15 cellular contexts compared by ENCODE assay signal in genomic region chr18:48815581-48816324, GRCh38.
DNase-seq lines count a peak whose midpoint lies in the region; ATAC-seq and TF ChIP-seq lines count a peak whose summit lies in the region.
"Had no signal": no experiment of that assay in that cellular context is flagged by ENCODE, and none has a peak within 500 bp of the region (broad histone marks: within the 10 kb centered on the region; RNA-seq: fewer than 3 reads in every experiment).

No MANE protein-coding gene starts in this region.

- H3K27me3 ChIP-seq in SK-N-SH (ENCODE audit: insufficient read depth), result no peaks in the 10 kb centered on the region
- H3K27me3 ChIP-seq: tibial nerve had no signal

- no peak overlapping the region for H3K9ac ChIP-seq in SK-N-SH

- peaks cover 33% of the 10 kb centered on the region for H3K4me1 Mint-ChIP-seq in HFFc6 (ENCODE audit: low read depth)
- peaks cover 60% of the 10 kb centered on the region for H3K4me1 Mint-ChIP-seq in activated naive CD8-positive, alpha-beta T cell treated with anti-CD3 and anti-CD28 coated beads, Interleukin-2, amount 50 U/mL, for 24 hours
- H3K4me1 Mint-ChIP-seq in natural killer cell treated with Interleukin-12 subunit alpha and Interleukin-12 subunit beta and Interleukin-15 and Interleukin-18, amount 100 ng/mL, for 72 hours (ENCODE audit: low read depth in 2 of 2), result peaks cover 68 to 80% of the 10 kb centered on the region in 2 donors

- no peaks in the 10 kb centered on the region for H3K9me3 ChIP-seq in SK-N-SH
- H3K9me3 ChIP-seq: prostate gland, tibial nerve had no signal

- peaks cover 12% of the 10 kb centered on the region for H3K27me3 Mint-ChIP-seq in HFFc6 (ENCODE audit: insufficient read depth)
- no peaks in the 10 kb centered on the region for H3K27me3 Mint-ChIP-seq in activated naive CD8-positive, alpha-beta T cell treated with anti-CD3 and anti-CD28 coated beads, Interleukin-2, amount 50 U/mL, for 24 hours
- no peaks in the 10 kb centered on the region for H3K27me3 Mint-ChIP-seq in natural killer cell treated with Interleukin-12 subunit alpha and Interleukin-12 subunit beta and Interleukin-15 and Interleukin-18, amount 100 ng/mL, for 72 hours

- POLR2A ChIA-PET in SK-N-SH (lab: Yijun Ruan, JAX), result no interaction called here

- H2AFZ ChIP-seq in SK-N-SH (ENCODE audit: low read depth), result no peak overlapping the region

- TF ChIP-seq RAD21 in SK-N-SH (IDR thresholded peaks at IDR 0.05; ENCODE audit: low read length), result no peak

- TF ChIP-seq CTCF in HFFc6 (IDR thresholded peaks at IDR 0.05) (no peak), SK-N-SH (IDR thresholded peaks at IDR 0.05) (no peak)

- CTCF ChIA-PET in SK-N-SH (lab: Yijun Ruan, JAX), result interaction anchor here (0.6 to 1.5 kb wide), 2 partner anchors 11 to 20 kb away, joined by 3 read pairs; no protein-coding TSS in a partner anchor

- ATAC-seq in activated naive CD8-positive, alpha-beta T cell treated with anti-CD3 and anti-CD28 coated beads, Interleukin-2, amount 50 U/mL, for 24 hours, result peak; percentile 34
- peak in 1 of 2 donors; percentile 43 for ATAC-seq in natural killer cell treated with Interleukin-12 subunit alpha and Interleukin-12 subunit beta and Interleukin-15 and Interleukin-18, amount 100 ng/mL, for 72 hours

- H4K20me1 ChIP-seq in SK-N-SH (ENCODE audit: insufficient read depth), result no peaks in the 10 kb centered on the region

- 78% methylated on average over 5 of the region's 5 CpGs for WGBS in SK-N-SH (ENCODE audit: low lambda C conversion rate)

- H3K27ac ChIP-seq in SK-N-SH (ENCODE audit: low read depth in 2 of 2, low read length in 1 of 2), result peak overlapping the region in 1 of 2 experiments; percentile 40; a peak in 2 of 4 replicates
- H3K27ac ChIP-seq: prostate gland, tibial nerve, VCaP had no signal

- no peak for TF ChIP-seq EP300 in SK-N-SH (IDR thresholded peaks at IDR 0.05; ENCODE audit: borderline replicate concordance in 1 of 2, low read depth in 1 of 2, low read length in 1 of 2)

- peaks cover 22% of the 10 kb centered on the region for H3K79me2 ChIP-seq in SK-N-SH (ENCODE audit: insufficient read depth)

- peaks cover 54% of the 10 kb centered on the region for H3K36me3 Mint-ChIP-seq in HFFc6 (ENCODE audit: low read depth)
- H3K36me3 Mint-ChIP-seq in activated naive CD8-positive, alpha-beta T cell treated with anti-CD3 and anti-CD28 coated beads, Interleukin-2, amount 50 U/mL, for 24 hours (ENCODE audit: low read depth), result peaks cover 5% of the 10 kb centered on the region
- no peaks in the 10 kb centered on the region for H3K36me3 Mint-ChIP-seq in natural killer cell treated with Interleukin-12 subunit alpha and Interleukin-12 subunit beta and Interleukin-15 and Interleukin-18, amount 100 ng/mL, for 72 hours

- H3F3A ChIP-seq in SK-N-SH (replicated peaks; ENCODE audit: insufficient read depth), result peaks cover 16% of the 10 kb centered on the region

- H3K27ac Mint-ChIP-seq in HFFc6, result peak overlapping the region; percentile 73
- H3K27ac Mint-ChIP-seq in activated naive CD8-positive, alpha-beta T cell treated with anti-CD3 and anti-CD28 coated beads, Interleukin-2, amount 50 U/mL, for 24 hours, result peak overlapping the region; percentile 84
- H3K27ac Mint-ChIP-seq in natural killer cell treated with Interleukin-12 subunit alpha and Interleukin-12 subunit beta and Interleukin-15 and Interleukin-18, amount 100 ng/mL, for 72 hours, result peak overlapping the region; percentile 75 to 94

- no peaks in the 10 kb centered on the region; a peak in 1 of 4 replicates for H3K4me1 ChIP-seq in SK-N-SH (ENCODE audit: control insufficient read depth in 1 of 2, insufficient read depth in 2 of 2, low read depth in 1 of 2, low read length in 1 of 2)
- H3K4me1 ChIP-seq: prostate gland had no signal

- no peaks in the 10 kb centered on the region for H3K9me3 Mint-ChIP-seq in HFFc6
- no peaks in the 10 kb centered on the region for H3K9me3 Mint-ChIP-seq in activated naive CD8-positive, alpha-beta T cell treated with anti-CD3 and anti-CD28 coated beads, Interleukin-2, amount 50 U/mL, for 24 hours
- H3K9me3 Mint-ChIP-seq in natural killer cell treated with Interleukin-12 subunit alpha and Interleukin-12 subunit beta and Interleukin-15 and Interleukin-18, amount 100 ng/mL, for 72 hours, result no peaks in the 10 kb centered on the region

- DNase-seq in AG08395 (ENCODE audit: low spot score) (peak; percentile 28), HFFc6 (peak; percentile 41), HK-2 (ENCODE audit: unreplicated experiment) (no peak), SK-N-SH (no peak), HCEC 1CT (no peak), NCI-H2196 treated with DMSO at 0.1 percent for 48 hours (lab: John Stamatoyannopoulos, UW; ENCODE audit: unreplicated experiment) (no peak)
- DNase-seq in activated naive CD8-positive, alpha-beta T cell treated with anti-CD3 and anti-CD28 coated beads, Interleukin-2, amount 50 U/mL, for 24 hours, result no peak
- DNase-seq in natural killer cell treated with Interleukin-12 subunit alpha and Interleukin-12 subunit beta and Interleukin-15 and Interleukin-18, amount 100 ng/mL, for 72 hours (ENCODE audit: low spot score), result peak; percentile 61
- DNase-seq: H7, Karpas-422, mammary epithelial cell, NCI-H226 had no signal

- H3K4me2 ChIP-seq in SK-N-SH, result no peak overlapping the region

- no peaks in the 10 kb centered on the region for H3K9me2 ChIP-seq in SK-N-SH

- no peak overlapping the region for H3K4me3 Mint-ChIP-seq in HFFc6
- no peak overlapping the region for H3K4me3 Mint-ChIP-seq in activated naive CD8-positive, alpha-beta T cell treated with anti-CD3 and anti-CD28 coated beads, Interleukin-2, amount 50 U/mL, for 24 hours
- H3K4me3 Mint-ChIP-seq in natural killer cell treated with Interleukin-12 subunit alpha and Interleukin-12 subunit beta and Interleukin-15 and Interleukin-18, amount 100 ng/mL, for 72 hours, result peak overlapping the region; percentile 12

- peaks cover 17 to 42% of the 10 kb centered on the region in 2 experiments for H3K36me3 ChIP-seq in SK-N-SH (replicated peaks in 1 of 2; ENCODE audit: control insufficient read depth in 1 of 2, insufficient read depth in 2 of 2, low read length in 1 of 2)
- H3K36me3 ChIP-seq: prostate gland had no signal

- H3K4me3 ChIP-seq in SK-N-SH (ENCODE audit: low read depth in 2 of 2, low read length in 1 of 2), result no peak overlapping the region
- H3K4me3 ChIP-seq: prostate gland, tibial nerve had no signal

TF ChIP-seq in SK-N-SH, 30 proteins besides CTCF, POLR2A, EP300 and RAD21 (continues in another document):
- TF ChIP-seq YY1 (IDR thresholded peaks at IDR 0.05; ENCODE audit: low read depth), result no peak
- no peak for TF ChIP-seq SIN3A (IDR thresholded peaks at IDR 0.05; ENCODE audit: borderline replicate concordance, low read depth, low read length)
- TF ChIP-seq TCF12 (IDR thresholded peaks at IDR 0.05), result no peak
- no peak for TF ChIP-seq MXI1 (IDR thresholded peaks at IDR 0.05; ENCODE audit: low read depth, low read length)
- TF ChIP-seq USF1 (IDR thresholded peaks at IDR 0.05; ENCODE audit: borderline replicate concordance, low read depth), result no peak
- no peak for TF ChIP-seq CHD2 (IDR thresholded peaks at IDR 0.05; ENCODE audit: low read length, partially characterized antibody)
- TF ChIP-seq RCOR1 (IDR thresholded peaks at IDR 0.05; ENCODE audit: low read length), result no peak
- no peak for TF ChIP-seq EZH2phosphoT487 (IDR thresholded peaks at IDR 0.05; ENCODE audit: borderline replicate concordance, low read depth)
- TF ChIP-seq ELF1 (IDR thresholded peaks at IDR 0.05), result no peak
- no peak for TF ChIP-seq MEF2A (IDR thresholded peaks at IDR 0.05; ENCODE audit: borderline replicate concordance, low read depth)
- TF ChIP-seq JUND (IDR thresholded peaks at IDR 0.05), result no peak
- TF ChIP-seq FOSL2 (IDR thresholded peaks at IDR 0.05; ENCODE audit: borderline replicate concordance, low read depth), result no peak
- TF ChIP-seq SMC3 (IDR thresholded peaks at IDR 0.05; ENCODE audit: low read depth, low read length), result no peak
- TF ChIP-seq GATA2 (CRISPR knock-in tag; IDR thresholded peaks at IDR 0.05), result no peak
- TF ChIP-seq ZBTB33 (IDR thresholded peaks at IDR 0.05; ENCODE audit: borderline replicate concordance, low read depth), result no peak

Comparison
In these comparisons a context has a peak if more than half of its experiments do, and no peak if none do; other contexts are left out.
1. DNase-seq: peak in AG08395 (single experiment), HFFc6 (single experiment) and natural killer cell treated with Interleukin-12 subunit alpha and Interleukin-12 subunit beta and Interleukin-15 and Interleukin-18, amount 100 ng/mL, for 72 hours (single experiment); none in activated naive CD8-positive, alpha-beta T cell treated with anti-CD3 and anti-CD28 coated beads, Interleukin-2, amount 50 U/mL, for 24 hours (single experiment), HK-2 (single experiment), SK-N-SH (single experiment), HCEC 1CT (single experiment) and NCI-H2196 treated with DMSO at 0.1 percent for 48 hours (single experiment).
2. Peak in every context shown above with its lines, with median percentiles within 50 percentile points of each other: H3K27ac Mint-ChIP-seq.